In the genomic region with DNA sequence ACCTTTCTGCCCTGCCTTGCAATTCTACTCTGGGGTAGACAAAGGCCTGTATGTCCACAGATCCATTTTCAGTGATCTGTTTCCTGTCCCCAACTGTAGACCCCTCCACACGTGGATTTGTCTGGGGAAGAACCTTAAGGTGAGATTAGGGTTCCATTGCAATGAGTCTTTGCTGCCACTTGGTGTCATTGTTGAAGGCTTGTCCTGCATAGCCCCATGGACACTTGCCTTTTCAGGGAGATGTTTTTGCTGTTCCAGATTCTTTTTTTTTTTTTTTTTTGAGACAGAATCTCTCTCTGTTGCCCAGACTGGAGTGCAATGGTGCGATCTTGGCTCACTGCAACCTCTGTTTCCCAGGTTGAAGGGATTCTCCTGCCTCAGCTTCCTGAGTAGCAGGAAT, we compare ENCODE assay signal across 1 cellular context.
TF ChIP-seq lines count a peak whose summit lies in the region.

No MANE protein-coding gene starts in this region.

TF ChIP-seq in K562, 482 proteins besides CTCF, POLR2A, EP300 and RAD21:
- TF ChIP-seq, protein P1, sequence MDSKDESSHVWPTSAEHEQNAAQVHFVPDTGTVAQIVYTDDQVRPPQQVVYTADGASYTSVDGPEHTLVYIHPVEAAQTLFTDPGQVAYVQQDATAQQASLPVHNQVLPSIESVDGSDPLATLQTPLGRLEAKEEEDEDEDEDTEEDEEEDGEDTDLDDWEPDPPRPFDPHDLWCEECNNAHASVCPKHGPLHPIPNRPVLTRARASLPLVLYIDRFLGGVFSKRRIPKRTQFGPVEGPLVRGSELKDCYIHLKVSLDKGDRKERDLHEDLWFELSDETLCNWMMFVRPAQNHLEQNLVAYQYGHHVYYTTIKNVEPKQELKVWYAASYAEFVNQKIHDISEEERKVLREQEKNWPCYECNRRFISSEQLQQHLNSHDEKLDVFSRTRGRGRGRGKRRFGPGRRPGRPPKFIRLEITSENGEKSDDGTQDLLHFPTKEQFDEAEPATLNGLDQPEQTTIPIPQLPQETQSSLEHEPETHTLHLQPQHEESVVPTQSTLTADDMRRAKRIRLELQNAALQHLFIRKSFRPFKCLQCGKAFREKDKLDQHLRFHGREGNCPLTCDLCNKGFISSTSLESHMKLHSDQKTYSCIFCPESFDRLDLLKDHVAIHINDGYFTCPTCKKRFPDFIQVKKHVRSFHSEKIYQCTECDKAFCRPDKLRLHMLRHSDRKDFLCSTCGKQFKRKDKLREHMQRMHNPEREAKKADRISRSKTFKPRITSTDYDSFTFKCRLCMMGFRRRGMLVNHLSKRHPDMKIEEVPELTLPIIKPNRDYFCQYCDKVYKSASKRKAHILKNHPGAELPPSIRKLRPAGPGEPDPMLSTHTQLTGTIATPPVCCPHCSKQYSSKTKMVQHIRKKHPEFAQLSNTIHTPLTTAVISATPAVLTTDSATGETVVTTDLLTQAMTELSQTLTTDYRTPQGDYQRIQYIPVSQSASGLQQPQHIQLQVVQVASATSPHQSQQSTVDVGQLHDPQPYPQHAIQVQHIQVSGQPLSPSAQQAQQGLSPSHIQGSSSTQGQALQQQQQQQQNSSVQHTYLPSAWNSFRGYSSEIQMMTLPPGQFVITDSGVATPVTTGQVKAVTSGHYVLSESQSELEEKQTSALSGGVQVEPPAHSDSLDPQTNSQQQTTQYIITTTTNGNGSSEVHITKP (IDR thresholded peaks at IDR 0.05; ENCODE audit: partially characterized antibody) = no peak
- TF ChIP-seq CBX5 (IDR thresholded peaks at IDR 0.05; ENCODE audit: borderline replicate concordance, low read depth) = peak; percentile 96
- peak; percentile 29 for TF ChIP-seq ZNF280A (IDR thresholded peaks at IDR 0.05; ENCODE audit: low read depth, partially characterized antibody)
- TF ChIP-seq CBX1 (IDR thresholded peaks at IDR 0.05; ENCODE audit: low read depth) = peak; percentile 50; the same call in 1 of the 2 replicates
- 0 out of 2 replicates have a peak, but pooled peaks have one; percentile 51 for TF ChIP-seq TRIM28 (IDR thresholded peaks at IDR 0.05)
- no peak for TF ChIP-seq FOXM1 (IDR thresholded peaks at IDR 0.05; ENCODE audit: low read depth)
- TF ChIP-seq FOXM1 (CRISPR knock-in tag; IDR thresholded peaks at IDR 0.05; ENCODE audit: low read depth) = no peak
- peak in 1 of 2 experiments; percentile 99; a peak in 2 of 3 replicates for TF ChIP-seq CBX3 (IDR thresholded peaks at IDR 0.05; ENCODE audit: borderline replicate concordance in 1 of 2, low read length in 2 of 2)
- no peak for TF ChIP-seq ATF3 (IDR thresholded peaks at IDR 0.05)
- TF ChIP-seq ATF3 (CRISPR knock-in tag; conservative IDR thresholded peaks at IDR 0.05) = no peak
